Comparison of ENCODE assay signal across 8 cellular contexts in genomic region chr18:76875390-76876330, GRCh38. TPM values are rescaled to one million over a fixed set of nuclear protein-coding genes. Genes with fewer than 3 reads are reported as not detected.
DNase-seq lines count a peak whose midpoint lies in the region; ATAC-seq and TF ChIP-seq lines count a peak whose summit lies in the region.

No MANE protein-coding gene starts in this region.

- 89% methylated on average over 11 of the region's 14 CpGs for WGBS in mesenchymal stem cell

- peak; percentile 89 for TF ChIP-seq RAD21 in Ishikawa (IDR thresholded peaks at IDR 0.05; ENCODE audit: low read depth)

- no peak overlapping the region for H2BK120ac ChIP-seq in mesenchymal stem cell (ENCODE audit: low read depth, low read length)

- H3K14ac ChIP-seq in mesenchymal stem cell (ENCODE audit: low read length in 2 of 2) = no peak overlapping the region

- H3K4me1 ChIP-seq in SJCRH30 (no peaks in the 10 kb centered on the region), mesenchymal stem cell (ENCODE audit: control insufficient read depth, insufficient read depth, low read depth, low read length) (no peaks in the 10 kb centered on the region), uterus (no peaks in the 10 kb centered on the region)

- no peak for TF ChIP-seq POLR2A in GM18505 (IDR thresholded peaks at IDR 0.05; ENCODE audit: borderline replicate concordance, extremely low read depth, insufficient read depth, insufficient read length)
- TF ChIP-seq POLR2A in uterus (IDR thresholded peaks at IDR 0.05) = no peak

- no peak overlapping the region for H3K9ac ChIP-seq in mesenchymal stem cell (ENCODE audit: low read length)

- H2AK5ac ChIP-seq in mesenchymal stem cell (ENCODE audit: low read length, severe bottlenecking) = no peak overlapping the region

- intact Hi-C loops in uterus (cut with DNase I; ENCODE audit: low total_unique reads) = no loop called here

- H3K23ac ChIP-seq in mesenchymal stem cell (ENCODE audit: low read length in 2 of 2) = no peak overlapping the region

- DNase-seq in SJCRH30 (peak; percentile 18 to 56), coronary artery (ENCODE audit: low spot score) (no peak), mesenchymal stem cell (peak; percentile 37), uterus (no peak)

- no peak overlapping the region for H3K4me3 ChIP-seq in SJCRH30
- no peak overlapping the region for H3K4me3 ChIP-seq in coronary artery
- no peak overlapping the region for H3K4me3 ChIP-seq in mesenchymal stem cell (ENCODE audit: insufficient read depth in 1 of 2, low read depth in 1 of 2, low read length in 2 of 2)
- no peak overlapping the region for H3K4me3 ChIP-seq in uterus

- peaks cover 3% of the 10 kb centered on the region for H3K36me3 ChIP-seq in SJCRH30
- H3K36me3 ChIP-seq in mesenchymal stem cell (ENCODE audit: control insufficient read depth in 1 of 2, insufficient read depth in 2 of 2, low read depth in 1 of 2, low read length in 2 of 2) = peaks cover 23 to 65% of the 10 kb centered on the region in 2 experiments
- H3K36me3 ChIP-seq in uterus = no peaks in the 10 kb centered on the region

- H3K27ac ChIP-seq in C4-2B (no peak overlapping the region), SJCRH30 (no peak overlapping the region), coronary artery (no peak overlapping the region), mesenchymal stem cell (ENCODE audit: low read length, poor library complexity, severe bottlenecking) (no peak overlapping the region), uterus (no peak overlapping the region)

- H2BK15ac ChIP-seq in mesenchymal stem cell (ENCODE audit: low read depth, poor library complexity, severe bottlenecking) = no peak overlapping the region

- no peak overlapping the region for H3K18ac ChIP-seq in mesenchymal stem cell (ENCODE audit: low read depth in 1 of 2, low read length in 2 of 2)

- TF ChIP-seq EP300 in Ishikawa (IDR thresholded peaks at IDR 0.05; ENCODE audit: borderline replicate concordance) = no peak

- H4K8ac ChIP-seq in mesenchymal stem cell (ENCODE audit: low read length) = no peak overlapping the region

- H3K4ac ChIP-seq in mesenchymal stem cell (ENCODE audit: low read depth in 1 of 2, low read length in 2 of 2) = no peak overlapping the region

- no peak overlapping the region for H2BK5ac ChIP-seq in mesenchymal stem cell (ENCODE audit: low read depth, low read length, poor library complexity, severe bottlenecking)

- TF ChIP-seq CTCF in C4-2B (conservative IDR thresholded peaks at IDR 0.05) (peak; percentile 85), coronary artery (IDR thresholded peaks at IDR 0.05) (peak; percentile 36), uterus (IDR thresholded peaks at IDR 0.05) (peak; percentile 30 to 49 (median 43))

- ATAC-seq in GM18505 (IDR thresholded peaks at IDR 0.05; ENCODE audit: unreplicated experiment) (peak; percentile 59), HG03175 (IDR thresholded peaks at IDR 0.05; ENCODE audit: unreplicated experiment) (no peak)

- H3K4me2 ChIP-seq in mesenchymal stem cell (ENCODE audit: low read length, poor library complexity, severe bottlenecking) = no peak overlapping the region

- no peak overlapping the region for H4K91ac ChIP-seq in mesenchymal stem cell (ENCODE audit: low read length)

- H2BK12ac ChIP-seq in mesenchymal stem cell (ENCODE audit: low read length in 2 of 2) = no peak overlapping the region

- peaks cover 23% of the 10 kb centered on the region for H3K79me1 ChIP-seq in mesenchymal stem cell (replicated peaks; ENCODE audit: low read length, poor library complexity, severe bottlenecking)

- H3K9me3 ChIP-seq in SJCRH30 (replicated peaks) (no peaks in the 10 kb centered on the region), mesenchymal stem cell (ENCODE audit: control insufficient read depth, low read length) (no peaks in the 10 kb centered on the region), uterus (no peaks in the 10 kb centered on the region)

- H2AFZ ChIP-seq in mesenchymal stem cell (ENCODE audit: low read depth, low read length) = no peak overlapping the region

- no peaks in the 10 kb centered on the region for H3K27me3 ChIP-seq in SJCRH30
- no peaks in the 10 kb centered on the region for H3K27me3 ChIP-seq in mesenchymal stem cell (ENCODE audit: control insufficient read depth in 1 of 2, insufficient read depth in 1 of 2, low read length in 2 of 2)
- H3K27me3 ChIP-seq in uterus = no peaks in the 10 kb centered on the region

TF ChIP-seq in Ishikawa, 13 proteins besides CTCF, POLR2A, EP300 and RAD21:
- no peak for TF ChIP-seq EGR1 (IDR thresholded peaks at IDR 0.05)
- no peak for TF ChIP-seq YY1 (IDR thresholded peaks at IDR 0.05; ENCODE audit: low read depth)
- TF ChIP-seq TAF1 (IDR thresholded peaks at IDR 0.05; ENCODE audit: low read depth) = no peak
- no peak for TF ChIP-seq REST (IDR thresholded peaks at IDR 0.05; ENCODE audit: low read depth)
- TF ChIP-seq FOXM1 (IDR thresholded peaks at IDR 0.05; ENCODE audit: borderline replicate concordance, low read depth) = no peak
- no peak for TF ChIP-seq CEBPB (IDR thresholded peaks at IDR 0.05)
- no peak for TF ChIP-seq TEAD4 (IDR thresholded peaks at IDR 0.05)

RNA-seq across cellular contexts. Expression of gene ZNF236, which starts 53.3 kb away (rescaled TPM):
- total RNA-seq in SJCRH30 (2014; rRNA removed; shearing (Covaris generic)) = 6.9 and 7.7 TPM in 2 replicates
- polyA plus RNA-seq in mesenchymal stem cell (2013, experiment 1 of 2) = 7.1 TPM
- polyA plus RNA-seq in mesenchymal stem cell (2013, experiment 2 of 2) = 6.6 TPM
- total RNA-seq in uterus = 10 to 100 TPM; 16.7 to 40.7 (median 22.9) TPM

Comparison
In these comparisons a context has a peak if more than half of its experiments do, and no peak if none do; other contexts are left out.
1. DNase-seq: peak in SJCRH30 (2 of 2) and mesenchymal stem cell (single experiment); none in coronary artery (single experiment) and uterus (0 of 2).
2. Peak in every context shown above with its lines, with median percentiles within 50 percentile points of each other: CTCF ChIP-seq.